ENCODE assay signal across 9 cellular contexts in genomic region chr7:54663603-54664234, GRCh38.
A peak's percentile ranks its signal among the peaks of the same experiment; 100 is the strongest.
DNase-seq lines count a peak whose midpoint lies in the region; ATAC-seq, FAIRE-seq and TF ChIP-seq lines count a peak whose summit lies in the region.
"Had no signal": no experiment of that assay in that cellular context is flagged by ENCODE, and none has a peak within 500 bp of the region (broad histone marks: within the 10 kb centered on the region; RNA-seq: fewer than 3 reads in every experiment).

No MANE protein-coding gene starts in this region.

- CTCF ChIA-PET in activated naive CD4-positive, alpha-beta T cell treated with anti-CD3 and anti-CD28 coated beads, Interleukin-2, amount 10 ng/mL, durations not matched to agents 7 days and 5 days (lab: Charles Lee), result no interaction called here
- CTCF ChIA-PET in HepG2 (lab: Yijun Ruan, JAX; ENCODE audit: low intra/inter-chr PET ratio, low total read pairs), result no interaction called here

- no peaks in the 10 kb centered on the region for H3K79me2 ChIP-seq in HepG2 (ENCODE audit: insufficient read depth, low read length)

- TF ChIP-seq CTCF in WERI-Rb-1 (IDR thresholded peaks at IDR 0.05; ENCODE audit: low read depth, low read length) (no peak), HepG2 (CRISPR knock-in tag; IDR thresholded peaks at IDR 0.05) (no peak), transverse colon (IDR thresholded peaks at IDR 0.05) (no peak)

- no TSS peak for BruUV-seq in HepG2 (replicated peaks; lab: Mats Ljungman, UMichigan)

- H3K36me3 Mint-ChIP-seq in activated naive CD4-positive, alpha-beta T cell treated with anti-CD3 and anti-CD28 coated beads, Interleukin-2, amount 10 ng/mL, durations not matched to agents 7 days and 5 days, result no peaks in the 10 kb centered on the region
- H3K36me3 Mint-ChIP-seq: CD4-positive, CD25-positive, alpha-beta regulatory T cell had no signal

- H3K9ac ChIP-seq in HepG2 (ENCODE audit: insufficient read depth, low read depth, low read length), result no peak overlapping the region

- H2AFZ ChIP-seq in HepG2 (ENCODE audit: low read length), result no peak overlapping the region

- in situ Hi-C loops in HepG2 (cut with HindIII; ENCODE audit: extremely low pct_ligation_motif_present, low pct_unique_long_range_greater_than_20kb), result loop anchor here (5.0 kb wide), 1 partner anchor 116 kb away; no protein-coding TSS in a partner anchor
- in situ Hi-C loops in transverse colon (cut with MboI; ENCODE audit: low pct_ligation_motif_present in 1 of 4, low pct_unique_long_range_greater_than_20kb in 1 of 4, low sequenced_read_pairs in 3 of 4), result no loop called here

- H3K27ac ChIP-seq in WERI-Rb-1 (peak overlapping the region; percentile 51), HepG2 (ENCODE audit: extremely low read length, insufficient read depth, low read length) (no peak overlapping the region), transverse colon (no peak overlapping the region)

- peak overlapping the region; percentile 68 for H3K4me2 ChIP-seq in HepG2 (ENCODE audit: low read depth, low read length)

- H3K9me3 ChIP-seq in WERI-Rb-1 (ENCODE audit: severe bottlenecking) (no peaks in the 10 kb centered on the region), HepG2 (ENCODE audit: low read length) (no peaks in the 10 kb centered on the region), transverse colon (no peaks in the 10 kb centered on the region)

- H3K9me3 Mint-ChIP-seq in activated naive CD4-positive, alpha-beta T cell treated with anti-CD3 and anti-CD28 coated beads, Interleukin-2, amount 10 ng/mL, durations not matched to agents 7 days and 5 days, result no peaks in the 10 kb centered on the region

- H3K27me3 ChIP-seq in WERI-Rb-1 (ENCODE audit: insufficient read depth, low read depth, severe bottlenecking) (no peaks in the 10 kb centered on the region), HepG2 (ENCODE audit: control insufficient read depth in 1 of 2, insufficient read depth in 2 of 2, low read length in 2 of 2) (peaks cover 0 to 27% of the 10 kb centered on the region in 2 experiments; a peak in 3 of 5 replicates), transverse colon (peaks cover 21% of the 10 kb centered on the region)

- H3K36me3 ChIP-seq in WERI-Rb-1 (no peaks in the 10 kb centered on the region), HepG2 (replicated peaks in 1 of 2; ENCODE audit: control insufficient read depth in 1 of 2, insufficient read depth in 2 of 2, low read length in 2 of 2) (no peaks in the 10 kb centered on the region), transverse colon (no peaks in the 10 kb centered on the region)

- no peak for TF ChIP-seq RAD21 in HepG2 (CRISPR knock-in tag; IDR thresholded peaks at IDR 0.05)

- ATAC-seq in HepG2 (peak; percentile 19; the same call in 2 of the 3 replicates), HG03025 (IDR thresholded peaks at IDR 0.05; ENCODE audit: low FRiP score, unreplicated experiment) (no peak), GM18520 (IDR thresholded peaks at IDR 0.05; ENCODE audit: unreplicated experiment) (no peak), GM19328 (IDR thresholded peaks at IDR 0.05; ENCODE audit: unreplicated experiment) (no peak)

- H3K4me1 ChIP-seq in HepG2 (ENCODE audit: insufficient read depth, low read length), result peaks cover 5% of the 10 kb centered on the region; the same call in 1 of the 2 replicates
- peaks cover 0 to 13% (median 10%) of the 10 kb centered on the region in 4 donors for H3K4me1 ChIP-seq in transverse colon

- intact Hi-C loops in HepG2 (cut with micrococcal nuclease; ENCODE audit: unreplicated experiment), result loop anchor here (1.0 kb wide), 1 partner anchor 117 kb away; no protein-coding TSS in a partner anchor
- intact Hi-C loops in transverse colon (cut with DNase I; ENCODE audit: low total_unique reads), result no loop called here

- POLR2A ChIA-PET in HepG2 (lab: Yijun Ruan, JAX), result no interaction called here

- H3K4me3 Mint-ChIP-seq in activated naive CD4-positive, alpha-beta T cell treated with anti-CD3 and anti-CD28 coated beads, Interleukin-2, amount 10 ng/mL, durations not matched to agents 7 days and 5 days, result peak overlapping the region; percentile 25

- H3K4me1 Mint-ChIP-seq in activated naive CD4-positive, alpha-beta T cell treated with anti-CD3 and anti-CD28 coated beads, Interleukin-2, amount 10 ng/mL, durations not matched to agents 7 days and 5 days, result peaks cover 2% of the 10 kb centered on the region

- FAIRE-seq in HepG2 (lab: Jason Lieb, UNC), result no peak

- TF ChIP-seq POLR2A in HepG2 (IDR thresholded peaks at IDR 0.05; ENCODE audit: insufficient read depth in 1 of 2, low read depth in 2 of 2, low read length in 2 of 2) (no peak), transverse colon (IDR thresholded peaks at IDR 0.05) (no peak)

- peaks cover 34% of the 10 kb centered on the region for H3K27me3 Mint-ChIP-seq in activated naive CD4-positive, alpha-beta T cell treated with anti-CD3 and anti-CD28 coated beads, Interleukin-2, amount 10 ng/mL, durations not matched to agents 7 days and 5 days

- H3K27ac Mint-ChIP-seq in activated naive CD4-positive, alpha-beta T cell treated with anti-CD3 and anti-CD28 coated beads, Interleukin-2, amount 10 ng/mL, durations not matched to agents 7 days and 5 days, result no peak overlapping the region
- H3K27ac Mint-ChIP-seq: CD4-positive, CD25-positive, alpha-beta regulatory T cell had no signal

- 37% methylated on average over 16 of the region's 16 CpGs for WGBS in HepG2 (ENCODE audit: low lambda C conversion rate)
- WGBS in transverse colon (ENCODE audit: low coverage in 1 of 2), 2 donors, result 21 to 46% methylated on average over 5 to 16 of the region's 16 CpGs

- DNase-seq in activated naive CD4-positive, alpha-beta T cell treated with anti-CD3 and anti-CD28 coated beads, Interleukin-2, amount 10 ng/mL, durations not matched to agents 7 days and 5 days, result no peak
- no peak for DNase-seq in activated naive CD4-positive, alpha-beta T cell treated with Interleukin-2 at 50 U/mL for 16 hours
- DNase-seq in WERI-Rb-1, result no peak
- DNase-seq in HepG2 (ENCODE audit: low spot score), result no peak
- no peak for DNase-seq in transverse colon

- no peaks in the 10 kb centered on the region for H4K20me1 ChIP-seq in HepG2 (ENCODE audit: insufficient read depth, low read length)

- H3K4me3 ChIP-seq in WERI-Rb-1 (ENCODE audit: low read depth, low read length) (peak overlapping the region; percentile 88), HepG2 (replicated peaks in 1 of 3; ENCODE audit: insufficient read depth in 1 of 3, low read depth in 2 of 3, low read length in 3 of 3) (peak overlapping the region in 2 of 3 experiments; percentile 37 to 64; a peak in 4 of 6 replicates), transverse colon (peak overlapping the region; percentile 14 to 46 (median 36))

- TF ChIP-seq EP300 in HepG2 (IDR thresholded peaks at IDR 0.05; ENCODE audit: low read depth in 2 of 2, low read length in 2 of 2) (no peak), HepG2 (CRISPR knock-in tag; IDR thresholded peaks at IDR 0.05; ENCODE audit: borderline replicate concordance) (no peak), transverse colon (IDR thresholded peaks at IDR 0.05; ENCODE audit: low read depth) (no peak)

TF ChIP-seq in HepG2, 621 proteins besides CTCF, POLR2A, EP300 and RAD21:
- TF ChIP-seq HOXD1 (CRISPR knock-in tag; IDR thresholded peaks at IDR 0.05) (no peak), MXI1 (IDR thresholded peaks at IDR 0.05; ENCODE audit: borderline replicate concordance, low read depth, low read length) (no peak), SMC3 (IDR thresholded peaks at IDR 0.05; ENCODE audit: low read length) (no peak), TARDBP (CRISPR knock-in tag; IDR thresholded peaks at IDR 0.05) (no peak)
- TF ChIP-seq, protein P1, sequence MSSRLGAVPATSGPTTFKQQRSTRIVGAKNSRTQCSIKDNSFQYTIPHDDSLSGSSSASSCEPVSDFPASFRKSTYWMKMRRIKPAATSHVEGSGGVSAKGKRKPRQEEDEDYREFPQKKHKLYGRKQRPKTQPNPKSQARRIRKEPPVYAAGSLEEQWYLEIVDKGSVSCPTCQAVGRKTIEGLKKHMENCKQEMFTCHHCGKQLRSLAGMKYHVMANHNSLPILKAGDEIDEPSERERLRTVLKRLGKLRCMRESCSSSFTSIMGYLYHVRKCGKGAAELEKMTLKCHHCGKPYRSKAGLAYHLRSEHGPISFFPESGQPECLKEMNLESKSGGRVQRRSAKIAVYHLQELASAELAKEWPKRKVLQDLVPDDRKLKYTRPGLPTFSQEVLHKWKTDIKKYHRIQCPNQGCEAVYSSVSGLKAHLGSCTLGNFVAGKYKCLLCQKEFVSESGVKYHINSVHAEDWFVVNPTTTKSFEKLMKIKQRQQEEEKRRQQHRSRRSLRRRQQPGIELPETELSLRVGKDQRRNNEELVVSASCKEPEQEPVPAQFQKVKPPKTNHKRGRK (CRISPR knock-in tag; IDR thresholded peaks at IDR 0.05), result 0 out of 2 replicates have a peak, but pooled peaks have one; percentile 5
- TF ChIP-seq, protein P2, sequence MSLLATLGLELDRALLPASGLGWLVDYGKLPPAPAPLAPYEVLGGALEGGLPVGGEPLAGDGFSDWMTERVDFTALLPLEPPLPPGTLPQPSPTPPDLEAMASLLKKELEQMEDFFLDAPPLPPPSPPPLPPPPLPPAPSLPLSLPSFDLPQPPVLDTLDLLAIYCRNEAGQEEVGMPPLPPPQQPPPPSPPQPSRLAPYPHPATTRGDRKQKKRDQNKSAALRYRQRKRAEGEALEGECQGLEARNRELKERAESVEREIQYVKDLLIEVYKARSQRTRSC (CRISPR knock-in tag; IDR thresholded peaks at IDR 0.05; ENCODE audit: low read depth), result no peak

Comparison
In these comparisons a context has a peak if more than half of its experiments do, and no peak if none do; other contexts are left out.
1. H3K4me3 ChIP-seq: peak in every context shown above with its lines; median percentile 88 in WERI-Rb-1; 50 in HepG2; 36 in transverse colon.